In genomic region chr7:130941322-130942210, GRCh38 we compare ENCODE assay signal across 8 cellular contexts.
DNase-seq lines count a peak whose midpoint lies in the region; ATAC-seq and TF ChIP-seq lines count a peak whose summit lies in the region.

No MANE protein-coding gene starts in this region.

- intact Hi-C loops in breast epithelium (cut with DNase I; ENCODE audit: low total_unique reads): no loop called here

- H3K27me3 ChIP-seq in DOHH2 (ENCODE audit: control insufficient read depth, low read length): no peaks in the 10 kb centered on the region
- no peaks in the 10 kb centered on the region for H3K27me3 ChIP-seq in OCI-LY3 (ENCODE audit: low read depth, low read length)
- no peaks in the 10 kb centered on the region for H3K27me3 ChIP-seq in breast epithelium
- H3K27me3 ChIP-seq in upper lobe of left lung: no peaks in the 10 kb centered on the region
- no peaks in the 10 kb centered on the region for H3K27me3 ChIP-seq in smooth muscle cell (ENCODE audit: low read depth)

- H3K36me3 ChIP-seq in DOHH2 (ENCODE audit: control insufficient read depth, low read length) (peaks cover 74% of the 10 kb centered on the region), OCI-LY3 (replicated peaks; ENCODE audit: low read depth, low read length) (peaks cover 70% of the 10 kb centered on the region), breast epithelium (no peaks in the 10 kb centered on the region), upper lobe of left lung (peaks cover 0 to 18% (median 3%) of the 10 kb centered on the region in 4 donors), smooth muscle cell (ENCODE audit: low read depth) (no peaks in the 10 kb centered on the region)

- WGBS in upper lobe of left lung, 2 donors: 43 to 48% methylated on average over 20 of the region's 20 CpGs
- 88% methylated on average over 20 of the region's 20 CpGs for WGBS in smooth muscle cell (ENCODE audit: low lambda C conversion rate)

- H4K20me1 ChIP-seq in DOHH2 (ENCODE audit: control insufficient read depth, insufficient read depth, low read depth, low read length): no peaks in the 10 kb centered on the region; the same call in 1 of the 2 replicates
- H4K20me1 ChIP-seq in OCI-LY3 (ENCODE audit: insufficient read depth, low read length): peaks cover 94% of the 10 kb centered on the region
- peaks cover 32% of the 10 kb centered on the region for H4K20me1 ChIP-seq in smooth muscle cell (ENCODE audit: low read depth)

- no peak for TF ChIP-seq EP300 in upper lobe of left lung (IDR thresholded peaks at IDR 0.05)

- H3K9me3 ChIP-seq in DOHH2 (ENCODE audit: control insufficient read depth, insufficient read depth, low read length) (no peaks in the 10 kb centered on the region), OCI-LY3 (ENCODE audit: insufficient read depth, low read length) (no peaks in the 10 kb centered on the region), breast epithelium (no peaks in the 10 kb centered on the region), upper lobe of left lung (no peaks in the 10 kb centered on the region), smooth muscle cell (replicated peaks; ENCODE audit: low read depth) (no peaks in the 10 kb centered on the region)

- ATAC-seq in upper lobe of left lung (ENCODE audit: low FRiP score in 2 of 2) (peak; percentile 65 to 77), HG02759 (IDR thresholded peaks at IDR 0.05; ENCODE audit: unreplicated experiment) (no peak)

- H3K4me3 ChIP-seq in DOHH2 (ENCODE audit: low read length) (peak overlapping the region; percentile 62), OCI-LY3 (ENCODE audit: low read length) (peak overlapping the region; percentile 83), breast epithelium (peak overlapping the region; percentile 33 to 65 (median 51)), upper lobe of left lung (peak overlapping the region; percentile 1 to 40 (median 22)), smooth muscle cell (no peak overlapping the region)

- H3K79me2 ChIP-seq in DOHH2 (ENCODE audit: control insufficient read depth, low read length): peaks cover 89% of the 10 kb centered on the region
- H3K79me2 ChIP-seq in OCI-LY3 (ENCODE audit: low read length): peaks cover 100% of the 10 kb centered on the region
- H3K79me2 ChIP-seq in smooth muscle cell (ENCODE audit: low read depth): peaks cover 43% of the 10 kb centered on the region

- peak in 1 of 2 donors; percentile 76 for DNase-seq in breast epithelium (ENCODE audit: low spot score in 2 of 2)
- DNase-seq in lung microvascular endothelial cell (ENCODE audit: low read depth in 2 of 2): peak; percentile 65 to 86
- peak; percentile 59 to 63 for DNase-seq in upper lobe of left lung
- no peak for DNase-seq in SK-N-DZ (ENCODE audit: low spot score)
- DNase-seq in smooth muscle cell (lab: John Stamatoyannopoulos, UW; ENCODE audit: unreplicated experiment): no peak

- H3K9ac ChIP-seq in OCI-LY3 (ENCODE audit: low read length): peak overlapping the region; percentile 76
- H3K9ac ChIP-seq in smooth muscle cell (ENCODE audit: low read depth): no peak overlapping the region

- H2AFZ ChIP-seq in OCI-LY3 (ENCODE audit: low read depth, low read length): no peak overlapping the region
- H2AFZ ChIP-seq in smooth muscle cell (ENCODE audit: low read depth): no peak overlapping the region

- peaks cover 54% of the 10 kb centered on the region for H3K4me1 ChIP-seq in DOHH2 (ENCODE audit: control insufficient read depth, low read length)
- H3K4me1 ChIP-seq in OCI-LY3 (ENCODE audit: low read length): peaks cover 95% of the 10 kb centered on the region
- peaks cover 0 to 6% of the 10 kb centered on the region in 2 donors for H3K4me1 ChIP-seq in breast epithelium
- H3K4me1 ChIP-seq in upper lobe of left lung: peaks cover 31 to 73% (median 51%) of the 10 kb centered on the region in 4 donors
- H3K4me1 ChIP-seq in smooth muscle cell (ENCODE audit: low read depth): peaks cover 9% of the 10 kb centered on the region

- peak overlapping the region; percentile 71 for H3K4me2 ChIP-seq in DOHH2 (ENCODE audit: low read length)
- peak overlapping the region; percentile 98 for H3K4me2 ChIP-seq in OCI-LY3 (ENCODE audit: low read length)
- H3K4me2 ChIP-seq in smooth muscle cell: no peak overlapping the region

- no peaks in the 10 kb centered on the region for H3K9me2 ChIP-seq in DOHH2 (replicated peaks; ENCODE audit: control insufficient read depth, low read length)

- H3K27ac ChIP-seq in DOHH2 (ENCODE audit: low read depth, low read length) (no peak overlapping the region), OCI-LY3 (ENCODE audit: low read length) (peak overlapping the region; percentile 90), breast epithelium (peak overlapping the region; percentile 94), upper lobe of left lung (peak overlapping the region; percentile 59 to 83 (median 78)), smooth muscle cell (ENCODE audit: low read depth) (no peak overlapping the region)

- no peak for TF ChIP-seq POLR2A in breast epithelium (IDR thresholded peaks at IDR 0.05)
- TF ChIP-seq POLR2A in upper lobe of left lung (IDR thresholded peaks at IDR 0.05): no peak

- TF ChIP-seq CTCF in DOHH2 (IDR thresholded peaks at IDR 0.05; ENCODE audit: low read depth, low read length, poor library complexity, severe bottlenecking) (no peak), OCI-LY3 (IDR thresholded peaks at IDR 0.05; ENCODE audit: low read depth, low read length) (no peak), breast epithelium (IDR thresholded peaks at IDR 0.05) (no peak), upper lobe of left lung (IDR thresholded peaks at IDR 0.05) (no peak), smooth muscle cell (IDR thresholded peaks at IDR 0.05; ENCODE audit: borderline replicate concordance, insufficient read depth, poor library complexity, severe bottlenecking) (no peak)

- peaks cover 6% of the 10 kb centered on the region; the same call in 1 of the 2 replicates for H3F3A ChIP-seq in DOHH2 (ENCODE audit: control insufficient read depth, insufficient read depth)
- no peaks in the 10 kb centered on the region for H3F3A ChIP-seq in smooth muscle cell (ENCODE audit: low read depth)

Comparison
In these comparisons a context has a peak if more than half of its experiments do, and no peak if none do; other contexts are left out.
1. H3K27ac ChIP-seq: peak in OCI-LY3 (single experiment), breast epithelium (2 of 2) and upper lobe of left lung (4 of 4); none in DOHH2 (single experiment) and smooth muscle cell (single experiment).
2. DNase-seq: peak in lung microvascular endothelial cell (2 of 2) and upper lobe of left lung (2 of 2); none in SK-N-DZ (single experiment) and smooth muscle cell (single experiment).